Comparison of ENCODE assay signal across 27 cellular contexts in genomic region chr2:3341336-3341735, GRCh38.
"Had no signal": no experiment of that assay in that cellular context is flagged by ENCODE, and none has a peak within 500 bp of the region (broad histone marks: within the 10 kb centered on the region; RNA-seq: fewer than 3 reads in every experiment).

No MANE protein-coding gene starts in this region.

- H3K27ac ChIP-seq: breast epithelium, colonic mucosa, dorsolateral prefrontal cortex, esophagus muscularis mucosa, hepatocyte, left lung, ovary, prostate gland, right atrium auricular region, tibial artery, vagina had no signal

- H3K4me3 Mint-ChIP-seq: activated naive CD8-positive, alpha-beta T cell treated with anti-CD3 and anti-CD28 coated beads for 36 hours; activated T-cell treated with anti-CD3 and anti-CD28 coated beads, Interleukin-2, amount 50 U/mL, for 4 hours; effector memory CD8-positive, alpha-beta T cell; immature natural killer cell; natural killer cell; stimulated activated naive CD8-positive, alpha-beta T cell treated with anti-CD3 and anti-CD28 coated beads, Interleukin-15, Interleukin-2, amounts not matched to agents 100 ng/mL and 50 ng/mL, for 24 hours; WTC11 had no signal

- H3K9me3 Mint-ChIP-seq: activated naive CD8-positive, alpha-beta T cell treated with anti-CD3 and anti-CD28 coated beads for 36 hours; activated T-cell treated with anti-CD3 and anti-CD28 coated beads, Interleukin-2, amount 50 U/mL, for 4 hours; effector memory CD8-positive, alpha-beta T cell; immature natural killer cell; natural killer cell; stimulated activated naive CD8-positive, alpha-beta T cell treated with anti-CD3 and anti-CD28 coated beads, Interleukin-15, Interleukin-2, amounts not matched to agents 100 ng/mL and 50 ng/mL, for 24 hours had no signal

- FAIRE-seq: endothelial cell of umbilical vein, frontal cortex had no signal

- H3K4me1 Mint-ChIP-seq: activated naive CD8-positive, alpha-beta T cell treated with anti-CD3 and anti-CD28 coated beads for 36 hours; immature natural killer cell; WTC11 had no signal

- H3K36me3 Mint-ChIP-seq: natural killer cell had no signal

- H3K27ac Mint-ChIP-seq: activated naive CD8-positive, alpha-beta T cell treated with anti-CD3 and anti-CD28 coated beads for 36 hours; natural killer cell; stimulated activated naive CD8-positive, alpha-beta T cell treated with anti-CD3 and anti-CD28 coated beads, Interleukin-15, Interleukin-2, amounts not matched to agents 100 ng/mL and 50 ng/mL, for 24 hours; WTC11 had no signal

- DNase-seq: activated CD4-positive, alpha-beta T cell treated with anti-CD3 and anti-CD28 coated beads, Interleukin-2, amount 50 U/mL, for 4 hours; activated CD8-positive, alpha-beta memory T cell treated with anti-CD3 and anti-CD28 coated beads, Interleukin-2, amount 50 U/mL, for 48 hours; activated naive CD4-positive, alpha-beta T cell treated with Interleukin-2 at 50 U/mL for 16 hours; activated naive CD8-positive, alpha-beta T cell treated with anti-CD3 and anti-CD28 coated beads for 36 hours; activated T-cell treated with anti-CD3 and anti-CD28 coated beads, Interleukin-2, amount 50 U/mL, for 4 hours; colonic mucosa; dorsolateral prefrontal cortex; effector memory CD8-positive, alpha-beta T cell; glutamatergic neuron; immature natural killer cell; kidney glomerular epithelial cell; left lung; midbrain; natural killer cell; ovary; stimulated activated CD4-positive, alpha-beta T cell treated with anti-CD3 and anti-CD28 coated beads, Interleukin-4, amount 100 ng/mL, for 24 hours; tibial artery had no signal

- H3K27me3 Mint-ChIP-seq: activated naive CD8-positive, alpha-beta T cell treated with anti-CD3 and anti-CD28 coated beads for 36 hours; effector memory CD8-positive, alpha-beta T cell; stimulated activated naive CD8-positive, alpha-beta T cell treated with anti-CD3 and anti-CD28 coated beads, Interleukin-15, Interleukin-2, amounts not matched to agents 100 ng/mL and 50 ng/mL, for 24 hours had no signal
